15 cellular contexts compared by ENCODE assay signal in the genomic region with DNA sequence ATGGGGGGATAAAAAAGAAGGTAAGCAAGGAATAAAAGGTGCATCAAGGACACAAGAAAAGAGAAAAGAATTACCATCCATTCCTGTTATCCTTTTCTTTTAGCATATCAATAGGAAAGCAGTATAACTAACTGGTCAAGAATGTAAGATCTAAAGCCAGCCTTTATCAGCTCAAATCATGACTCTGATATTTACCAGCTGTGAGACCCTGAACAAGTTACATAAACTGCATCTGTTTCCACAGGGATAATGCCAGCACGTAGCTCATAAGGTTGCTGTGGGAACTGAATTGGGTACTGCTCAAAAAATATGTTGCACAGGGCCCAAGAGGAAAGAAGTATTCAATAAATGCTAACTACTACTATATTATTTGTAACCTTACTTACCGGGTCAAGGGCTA.
A peak's percentile ranks its signal among the peaks of the same experiment; 100 is the strongest.
DNase-seq lines count a peak whose midpoint lies in the region; ATAC-seq and TF ChIP-seq lines count a peak whose summit lies in the region.
"Had no signal": no experiment of that assay in that cellular context is flagged by ENCODE, and none has a peak within 500 bp of the region (broad histone marks: within the 10 kb centered on the region; RNA-seq: fewer than 3 reads in every experiment).

No MANE protein-coding gene starts in this region.

- no peak for TF ChIP-seq CTCF in suprapubic skin (IDR thresholded peaks at IDR 0.05)

- H3K27me3 ChIP-seq in suprapubic skin: no peaks in the 10 kb centered on the region
- H3K27me3 ChIP-seq: BE2C had no signal

- H3K36me3 ChIP-seq in suprapubic skin: no peaks in the 10 kb centered on the region
- H3K36me3 ChIP-seq: BE2C had no signal

- no peaks in the 10 kb centered on the region for H3K9me3 ChIP-seq in suprapubic skin
- H3K9me3 ChIP-seq: BE2C had no signal

- 71% methylated on average over 2 of the region's 2 CpGs for WGBS in suprapubic skin

- intact Hi-C loops in Right ventricle myocardium superior (cut with DNase I): no loop called here
- intact Hi-C loops in cardiac septum (cut with DNase I): no loop called here
- intact Hi-C loops in left ventricle myocardium superior (cut with micrococcal nuclease): no loop called here

- TF ChIP-seq EP300 in suprapubic skin (IDR thresholded peaks at IDR 0.05): no peak

- DNase-seq in Right ventricle myocardium superior (no peak), cardiac septum (ENCODE audit: low spot score) (no peak), astrocyte of the hippocampus (ENCODE audit: low read depth, low spot score) (peak; percentile 16), left ventricle myocardium superior (no peak), NOMO-1 treated with DMSO at 0.1 percent for 48 hours (lab: John Stamatoyannopoulos, UW; ENCODE audit: unreplicated experiment) (no peak), glomerular visceral epithelial cell (ENCODE audit: extremely low spot score) (no peak), suprapubic skin (ENCODE audit: low spot score in 2 of 2) (no peak)
- DNase-seq: BE2C, DMS79, Karpas-422, MV-4-11, NCI-H1105 treated with DMSO at 0.1 percent for 48 hours, NCI-H2029 treated with DMSO at 0.1 percent for 48 hours, NCI-H526, SHP77 treated with DMSO at 0.1 percent for 48 hours had no signal

- no peaks in the 10 kb centered on the region for H3K4me1 ChIP-seq in suprapubic skin
- H3K4me1 ChIP-seq: BE2C had no signal

- H3K4me3 ChIP-seq in suprapubic skin: no peak overlapping the region

- TF ChIP-seq POLR2A in suprapubic skin (IDR thresholded peaks at IDR 0.05): no peak

- ATAC-seq in Right ventricle myocardium superior (ENCODE audit: poor library complexity): peak; percentile 81
- ATAC-seq in left ventricle myocardium superior: peak; percentile 82

- no peak overlapping the region for H3K27ac ChIP-seq in suprapubic skin
